In genomic region chr7:154783281-154783909, GRCh38 we compare ENCODE assay signal across 24 cellular contexts.
"Had no signal": no experiment of that assay in that cellular context is flagged by ENCODE, and none has a peak within 500 bp of the region (broad histone marks: within the 10 kb centered on the region; RNA-seq: fewer than 3 reads in every experiment).

No MANE protein-coding gene starts in this region.

- H3K27ac Mint-ChIP-seq: activated CD8-positive, alpha-beta T cell treated with anti-CD3 and anti-CD28 coated beads, Interleukin-2, amount 10 ng/mL, durations not matched to agents 7 days and 5 days; activated naive CD8-positive, alpha-beta T cell treated with anti-CD3 and anti-CD28 coated beads, Interleukin-2, amount 10 ng/mL, durations not matched to agents 7 days and 5 days; T-helper 1 cell treated with Interleukin-12 subunit alpha and Interleukin-12 subunit beta and Interleukin-4 antibody, amounts not matched to agents 30 μg/mL and 1 μg/mL, for 36 hours; WTC11 had no signal

- H3K4me3 Mint-ChIP-seq: activated CD8-positive, alpha-beta T cell treated with anti-CD3 and anti-CD28 coated beads, Interleukin-2, amount 10 ng/mL, durations not matched to agents 7 days and 5 days; activated naive CD8-positive, alpha-beta T cell treated with anti-CD3 and anti-CD28 coated beads, Interleukin-2, amount 10 ng/mL, durations not matched to agents 7 days and 5 days; central memory CD8-positive, alpha-beta T cell; T-helper 1 cell treated with Interleukin-12 subunit alpha and Interleukin-12 subunit beta and Interleukin-4 antibody, amounts not matched to agents 30 μg/mL and 1 μg/mL, for 36 hours; WTC11 had no signal

- H3K4me3 ChIP-seq: adrenal gland, ascending aorta, body of pancreas, Peyer's patch, SJSA1 had no signal

- ATAC-seq: activated CD8-positive, alpha-beta T cell treated with anti-CD3 and anti-CD28 coated beads, Interleukin-2, amount 10 ng/mL, durations not matched to agents 7 days and 5 days; body of pancreas; WTC11 had no signal

- H3K9me3 ChIP-seq: adrenal gland, ascending aorta, body of pancreas, Peyer's patch had no signal

- H3K27me3 ChIP-seq: adrenal gland, ascending aorta, body of pancreas, Peyer's patch, SJSA1 had no signal

- H3K4me1 ChIP-seq: adrenal gland, ascending aorta, body of pancreas, Peyer's patch, SJSA1 had no signal

- H3K27ac ChIP-seq: adrenal gland, ascending aorta, body of pancreas, Peyer's patch, SJSA1 had no signal

- H3K4me1 Mint-ChIP-seq: activated naive CD8-positive, alpha-beta T cell treated with anti-CD3 and anti-CD28 coated beads, Interleukin-2, amount 10 ng/mL, durations not matched to agents 7 days and 5 days; central memory CD8-positive, alpha-beta T cell; WTC11 had no signal

- DNase-seq: activated CD4-positive, alpha-beta T cell treated with anti-CD3 and anti-CD28 coated beads for 48 hours; activated CD4-positive, alpha-beta T cell treated with anti-CD3 and anti-CD28 coated beads, Interleukin-2, amount 50 U/mL, for 4 hours; activated CD4-positive, CD25-positive, alpha-beta regulatory T cell treated with anti-CD3 and anti-CD28 coated beads, Interleukin-2, amount 50 U/mL, for 72 hours; activated CD8-positive, alpha-beta memory T cell treated with anti-CD3 and anti-CD28 coated beads, Interleukin-2, amount 50 U/mL, for 48 hours; activated CD8-positive, alpha-beta T cell treated with anti-CD3 and anti-CD28 coated beads, Interleukin-2, amount 10 ng/mL, durations not matched to agents 7 days and 5 days; activated naive CD4-positive, alpha-beta T cell treated with anti-CD3 and anti-CD28 coated beads, Interleukin-2, amount 50 U/mL, for 16 hours; activated naive CD8-positive, alpha-beta T cell treated with anti-CD3 and anti-CD28 coated beads, Interleukin-2, amount 10 ng/mL, durations not matched to agents 7 days and 5 days; activated T-cell treated with anti-CD3 and anti-CD28 coated beads, Interleukin-2, amount 50 U/mL, for 1 hour; adrenal gland; body of pancreas; Karpas-422; MM.1S; NCI-H1105; NCI-H1436; NCI-H1694 treated with DMSO at 0.1 percent for 48 hours; NCI-H2029 treated with DMSO at 0.1 percent for 48 hours; NCI-H524; Peyer's patch; SHP77 had no signal

- H3K36me3 ChIP-seq: adrenal gland, ascending aorta, Peyer's patch, SJSA1 had no signal

- H3K36me3 Mint-ChIP-seq: activated naive CD8-positive, alpha-beta T cell treated with anti-CD3 and anti-CD28 coated beads, Interleukin-2, amount 10 ng/mL, durations not matched to agents 7 days and 5 days had no signal
